2 cellular contexts compared by ENCODE assay signal in the genomic region with DNA sequence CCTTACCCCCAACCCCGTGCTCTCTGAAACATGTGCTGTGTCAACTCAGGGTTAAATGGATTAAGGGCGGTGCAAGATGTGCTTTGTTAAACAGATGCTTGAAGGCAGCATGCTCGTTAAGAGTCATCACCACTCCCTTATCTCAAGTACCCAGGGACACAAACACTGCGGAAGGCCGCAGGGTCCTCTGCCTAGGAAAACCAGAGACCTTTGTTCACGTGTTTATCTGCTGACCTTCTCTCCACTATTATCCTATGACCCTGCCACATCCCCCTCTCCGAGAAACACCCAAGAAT. TPM values are rescaled to one million over a fixed set of nuclear protein-coding genes. Genes with fewer than 3 reads are reported as not detected.
"Had no signal": no experiment of that assay in that cellular context is flagged by ENCODE, and none has a peak within 500 bp of the region (broad histone marks: within the 10 kb centered on the region; RNA-seq: fewer than 3 reads in every experiment).

No MANE protein-coding gene starts in this region.

RNA-seq across cellular contexts. Expression of gene ASB14, which starts 46.5 kb away (rescaled TPM):
- total RNA-seq: G401, GM12878 had no signal
